ENCODE assay signal across 12 cellular contexts in the genomic region with DNA sequence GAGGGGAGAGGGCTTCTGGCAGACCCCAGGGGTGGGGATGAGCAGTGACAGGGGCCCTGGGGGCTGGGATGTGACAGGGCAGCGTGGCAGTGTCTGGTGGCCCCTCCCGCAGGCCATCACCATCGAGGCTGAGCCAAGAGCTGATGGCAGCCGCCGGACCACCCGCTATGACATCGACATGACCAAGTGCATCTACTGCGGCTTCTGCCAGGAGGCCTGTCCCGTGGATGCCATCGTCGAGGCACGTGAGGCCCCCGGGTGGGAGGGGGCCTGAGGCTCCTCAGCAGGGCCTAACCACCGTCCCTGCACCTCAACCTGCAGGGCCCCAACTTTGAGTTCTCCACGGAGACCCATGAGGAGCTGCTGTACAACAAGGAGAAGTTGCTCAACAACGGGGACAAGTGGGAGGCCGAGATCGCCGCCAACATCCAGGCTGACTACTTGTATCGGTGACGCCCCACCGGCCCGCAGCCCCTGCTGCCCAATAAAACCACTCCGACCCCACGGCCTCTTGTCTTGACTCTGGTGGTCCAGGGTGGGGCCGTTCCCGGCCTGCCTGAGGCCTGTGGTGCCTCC. TPM values are rescaled to one million over a fixed set of nuclear protein-coding genes. Genes with fewer than 3 reads are reported as not detected.
A peak's percentile ranks its signal among the peaks of the same experiment; 100 is the strongest.
DNase-seq lines count a peak whose midpoint lies in the region; ATAC-seq, FAIRE-seq and TF ChIP-seq lines count a peak whose summit lies in the region.
"Had no signal": no experiment of that assay in that cellular context is flagged by ENCODE, and none has a peak within 500 bp of the region (broad histone marks: within the 10 kb centered on the region; RNA-seq: fewer than 3 reads in every experiment).

No MANE protein-coding gene starts in this region.

- WGBS in heart right ventricle, 2 donors: 80 to 87% methylated on average over 27 of the region's 27 CpGs
- WGBS in small intestine, 3 donors: 86 to 87% (median 87%) methylated on average over 27 of the region's 27 CpGs

- no peak overlapping the region for H3K4me3 ChIP-seq in heart right ventricle
- H3K4me3 ChIP-seq in small intestine (ENCODE audit: low read depth in 1 of 2, low read length in 2 of 2): no peak overlapping the region
- no peak overlapping the region for H3K4me3 ChIP-seq in neural progenitor cell
- H3K4me3 ChIP-seq: HAP-1 had no signal

- H3F3A ChIP-seq in neural progenitor cell (ENCODE audit: low read depth): peaks cover 30% of the 10 kb centered on the region

- DNase-seq in T-cell (no peak), heart right ventricle (peak in 1 of 2 donors; percentile 29), small intestine (no peak), neural progenitor cell (ENCODE audit: low spot score) (no peak), medulla oblongata (ENCODE audit: extremely low spot score) (no peak), KG1 (lab: John Stamatoyannopoulos, UW) (no peak)
- DNase-seq: activated CD4-positive, CD25-positive, alpha-beta regulatory T cell; amniotic stem cell; NCI-H1105 had no signal

- H3K9me3 ChIP-seq in heart right ventricle (no peaks in the 10 kb centered on the region), small intestine (ENCODE audit: control insufficient read depth, low read depth) (no peaks in the 10 kb centered on the region), neural progenitor cell (ENCODE audit: low read depth) (no peaks in the 10 kb centered on the region)
- H3K9me3 ChIP-seq: HAP-1 had no signal

- ATAC-seq in T-cell (replicated peaks in 1 of 4) (no peak), heart right ventricle (no peak), GM18517 (IDR thresholded peaks at IDR 0.05; ENCODE audit: unreplicated experiment) (no peak)

- H3K9me3 Mint-ChIP-seq in T-cell (no peaks in the 10 kb centered on the region), neural progenitor cell (no peaks in the 10 kb centered on the region)

- H3K79me2 ChIP-seq in neural progenitor cell (ENCODE audit: low read depth): peaks cover 14% of the 10 kb centered on the region

- H3K4me3 Mint-ChIP-seq in T-cell (no peak overlapping the region), neural progenitor cell (no peak overlapping the region)

- peaks cover 0 to 44% (median 0%) of the 10 kb centered on the region in 9 donors for H3K36me3 ChIP-seq in heart right ventricle
- H3K36me3 ChIP-seq in small intestine (ENCODE audit: control insufficient read depth in 2 of 2, insufficient read depth in 2 of 2, low read length in 2 of 2): peaks cover 3 to 5% of the 10 kb centered on the region in 2 donors
- H3K36me3 ChIP-seq in neural progenitor cell: no peaks in the 10 kb centered on the region

- peak; percentile 0 for TF ChIP-seq POLR2A in GM19193 (IDR thresholded peaks at IDR 0.05; ENCODE audit: extremely low read depth, insufficient read depth, insufficient read length)

- no peak overlapping the region for H3K9ac ChIP-seq in neural progenitor cell

- peaks cover 24 to 43% (median 28%) of the 10 kb centered on the region in 3 donors for H3K4me1 Mint-ChIP-seq in T-cell
- peaks cover 11% of the 10 kb centered on the region for H3K4me1 Mint-ChIP-seq in neural progenitor cell

- H3K36me3 Mint-ChIP-seq in T-cell (peaks cover 3% of the 10 kb centered on the region), neural progenitor cell (peaks cover 6% of the 10 kb centered on the region)

- H3K4me2 ChIP-seq in neural progenitor cell: no peak overlapping the region

- intact Hi-C loops in heart right ventricle (cut with DNase I): loop anchor here in 3 of 10 donors (5.0 to 10.0 kb wide), 6 partner anchors 34 to 179 kb away; partner anchors contain the start of genes CHKA (in 2 of the 3), KMT5B (in 2 of the 3) and UNC93B1 (in 1 of the 3)

- H3K27ac Mint-ChIP-seq in T-cell (peak overlapping the region; percentile 74 to 93), neural progenitor cell (no peak overlapping the region)

- POLR2A ChIA-PET in T-cell (lab: Charles Lee): no interaction called here

- CTCF ChIA-PET in T-cell (lab: Charles Lee): no interaction called here

- FAIRE-seq in small intestine (lab: Jason Lieb, UNC): no peak

- peaks cover 3% of the 10 kb centered on the region for H4K20me1 ChIP-seq in neural progenitor cell (ENCODE audit: low read depth)

- no peaks in the 10 kb centered on the region for H3K27me3 Mint-ChIP-seq in T-cell
- H3K27me3 Mint-ChIP-seq in neural progenitor cell (ENCODE audit: insufficient read depth, low read depth): peaks cover 2% of the 10 kb centered on the region

- H2AFZ ChIP-seq in neural progenitor cell (replicated peaks): no peak overlapping the region

- H3K27me3 ChIP-seq in heart right ventricle (no peaks in the 10 kb centered on the region), small intestine (ENCODE audit: control insufficient read depth in 2 of 2, insufficient read depth in 2 of 2, low read length in 2 of 2) (no peaks in the 10 kb centered on the region), neural progenitor cell (no peaks in the 10 kb centered on the region)

- no peak for TF ChIP-seq CTCF in heart right ventricle (IDR thresholded peaks at IDR 0.05)
- TF ChIP-seq CTCF in neural progenitor cell (IDR thresholded peaks at IDR 0.05): no peak

- H3K4me1 ChIP-seq in heart right ventricle (peaks cover 41 to 91% (median 68%) of the 10 kb centered on the region in 9 donors), small intestine (ENCODE audit: control insufficient read depth in 2 of 2, insufficient read depth in 1 of 2, low read depth in 1 of 2, low read length in 1 of 2) (peaks cover 2 to 5% of the 10 kb centered on the region in 2 donors), neural progenitor cell (peaks cover 20% of the 10 kb centered on the region)

- H3K27ac ChIP-seq in heart right ventricle (peak overlapping the region; percentile 45 to 97 (median 94)), small intestine (ENCODE audit: low read depth in 1 of 2, low read length in 1 of 2) (peak overlapping the region; percentile 22 to 95), neural progenitor cell (no peak overlapping the region)

RNA-seq across cellular contexts. Expression of gene TCIRG1, which starts 2.6 kb away (rescaled TPM):
- 100 to 1,000 TPM; 184 to 292 (median 246) TPM for total RNA-seq in T-cell
- 10 to 100 TPM in 9 of 10 donors, 1 to 10 TPM in 1; 7.9 to 44.8 (median 14.6) TPM for total RNA-seq in heart right ventricle
- 10 to 100 TPM; 41.9 to 91.4 TPM for polyA plus RNA-seq in heart right ventricle
- 100 to 1,000 TPM; 205 to 437 (median 365) TPM for polyA plus RNA-seq in small intestine
- total RNA-seq in neural progenitor cell (ENCODE audit: low replicate concordance): 10.7 and 19.4 TPM in 2 replicates

RNA-seq across cellular contexts. Expression of gene NDUFS8, which starts 5.7 kb away (rescaled TPM):
- 100 to 1,000 TPM in 2 of 5 donors, 10 to 100 TPM in 3; 76.9 to 102 (median 91.1) TPM for total RNA-seq in T-cell
- total RNA-seq in heart right ventricle: 100 to 1,000 TPM; 330 to 492 (median 421) TPM
- polyA plus RNA-seq in heart right ventricle: 100 to 1,000 TPM; 496 to 774 TPM
- 100 to 1,000 TPM; 203 to 290 (median 204) TPM for polyA plus RNA-seq in small intestine
- total RNA-seq in neural progenitor cell (ENCODE audit: low replicate concordance): 46.7 and 149 TPM in 2 replicates

RNA-seq across cellular contexts. Expression of gene ALDH3B1, which starts 26.1 kb away (rescaled TPM):
- under 1 TPM; 0.20 to 0.53 (median 0.25) TPM for total RNA-seq in T-cell
- total RNA-seq in heart right ventricle: 10 to 100 TPM in 1 of 10 donors, 1 to 10 TPM in 9; 3.5 to 11.0 (median 4.3) TPM
- 1 to 10 TPM; 2.1 to 3.2 TPM for polyA plus RNA-seq in heart right ventricle
- 10 to 100 TPM; 14.4 to 25.1 (median 18.1) TPM for polyA plus RNA-seq in small intestine
- total RNA-seq in neural progenitor cell (ENCODE audit: low replicate concordance): 0.12 TPM in 1 of 2 replicates, not detected in the other

RNA-seq across cellular contexts. Expression of gene UNC93B1, which starts 32.3 kb away (rescaled TPM):
- total RNA-seq in T-cell (10 to 100 TPM; 16.7 to 38.6 (median 27.8) TPM), heart right ventricle (10 to 100 TPM in 2 of 10 donors, 1 to 10 TPM in 8; 3.2 to 18.2 (median 6.2) TPM), neural progenitor cell (ENCODE audit: low replicate concordance) (8.8 and 11.1 TPM in 2 replicates)
- polyA plus RNA-seq in heart right ventricle (1 to 10 TPM; 8.8 to 9.1 TPM), small intestine (10 to 100 TPM; 37.9 to 82.1 (median 45.0) TPM)
